In the genomic region with DNA sequence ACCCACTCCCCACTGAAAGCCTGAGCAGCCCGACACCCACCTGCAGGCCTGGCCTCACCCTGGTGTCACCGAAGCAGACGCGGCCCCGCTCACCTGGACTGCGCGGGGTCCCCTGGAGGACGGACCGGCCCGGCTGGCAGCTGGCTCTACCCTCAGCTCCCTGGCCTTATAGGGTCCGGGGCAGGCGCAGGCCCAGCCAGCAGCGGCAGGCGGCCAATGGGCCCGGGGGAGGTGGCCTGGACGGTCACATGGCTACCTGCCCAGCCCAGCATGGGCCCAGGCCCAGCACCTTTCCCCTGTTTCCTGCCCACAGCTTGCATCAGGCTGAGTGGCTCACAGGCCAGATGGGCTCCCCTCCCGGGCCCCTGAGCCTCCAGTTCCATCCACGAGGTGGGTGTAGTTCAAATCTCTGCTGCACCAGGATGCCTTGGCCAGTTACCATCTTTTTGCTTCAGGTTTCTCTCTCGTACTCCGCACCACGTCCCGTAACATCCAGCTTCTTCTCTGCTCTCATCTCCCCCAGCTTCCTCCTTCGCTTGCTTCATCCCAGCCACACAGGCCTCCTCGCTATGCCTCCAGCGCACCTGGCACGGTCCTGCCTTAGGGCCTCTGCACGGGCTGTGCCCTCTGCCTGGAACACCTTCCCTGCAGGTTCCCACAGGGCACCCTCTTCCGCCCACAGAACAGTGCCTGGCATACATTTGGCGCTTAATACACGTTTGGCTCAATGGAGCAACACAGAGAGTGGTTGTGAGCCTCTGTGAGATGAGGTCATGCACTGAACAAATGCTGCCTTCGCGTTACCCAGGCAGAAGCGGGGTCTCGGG, we compare ENCODE assay signal across 1 cellular context.
A peak's percentile ranks its signal among the peaks of the same experiment; 100 is the strongest.
TF ChIP-seq lines count a peak whose summit lies in the region.

A gene with protein sequence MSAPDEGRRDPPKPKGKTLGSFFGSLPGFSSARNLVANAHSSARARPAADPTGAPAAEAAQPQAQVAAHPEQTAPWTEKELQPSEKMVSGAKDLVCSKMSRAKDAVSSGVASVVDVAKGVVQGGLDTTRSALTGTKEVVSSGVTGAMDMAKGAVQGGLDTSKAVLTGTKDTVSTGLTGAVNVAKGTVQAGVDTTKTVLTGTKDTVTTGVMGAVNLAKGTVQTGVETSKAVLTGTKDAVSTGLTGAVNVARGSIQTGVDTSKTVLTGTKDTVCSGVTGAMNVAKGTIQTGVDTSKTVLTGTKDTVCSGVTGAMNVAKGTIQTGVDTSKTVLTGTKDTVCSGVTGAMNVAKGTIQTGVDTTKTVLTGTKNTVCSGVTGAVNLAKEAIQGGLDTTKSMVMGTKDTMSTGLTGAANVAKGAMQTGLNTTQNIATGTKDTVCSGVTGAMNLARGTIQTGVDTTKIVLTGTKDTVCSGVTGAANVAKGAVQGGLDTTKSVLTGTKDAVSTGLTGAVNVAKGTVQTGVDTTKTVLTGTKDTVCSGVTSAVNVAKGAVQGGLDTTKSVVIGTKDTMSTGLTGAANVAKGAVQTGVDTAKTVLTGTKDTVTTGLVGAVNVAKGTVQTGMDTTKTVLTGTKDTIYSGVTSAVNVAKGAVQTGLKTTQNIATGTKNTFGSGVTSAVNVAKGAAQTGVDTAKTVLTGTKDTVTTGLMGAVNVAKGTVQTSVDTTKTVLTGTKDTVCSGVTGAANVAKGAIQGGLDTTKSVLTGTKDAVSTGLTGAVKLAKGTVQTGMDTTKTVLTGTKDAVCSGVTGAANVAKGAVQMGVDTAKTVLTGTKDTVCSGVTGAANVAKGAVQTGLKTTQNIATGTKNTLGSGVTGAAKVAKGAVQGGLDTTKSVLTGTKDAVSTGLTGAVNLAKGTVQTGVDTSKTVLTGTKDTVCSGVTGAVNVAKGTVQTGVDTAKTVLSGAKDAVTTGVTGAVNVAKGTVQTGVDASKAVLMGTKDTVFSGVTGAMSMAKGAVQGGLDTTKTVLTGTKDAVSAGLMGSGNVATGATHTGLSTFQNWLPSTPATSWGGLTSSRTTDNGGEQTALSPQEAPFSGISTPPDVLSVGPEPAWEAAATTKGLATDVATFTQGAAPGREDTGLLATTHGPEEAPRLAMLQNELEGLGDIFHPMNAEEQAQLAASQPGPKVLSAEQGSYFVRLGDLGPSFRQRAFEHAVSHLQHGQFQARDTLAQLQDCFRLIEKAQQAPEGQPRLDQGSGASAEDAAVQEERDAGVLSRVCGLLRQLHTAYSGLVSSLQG (N-terminal part only) (minus strand): TSS at position 142 of the 827 bp plus-strand sequence. CDS start 214 bp downstream, outside the sequence.

TF ChIP-seq in HepG2, 621 proteins besides CTCF, POLR2A, EP300 and RAD21 (continued from another document and continues in another):
- TF ChIP-seq THRA (CRISPR knock-in tag; IDR thresholded peaks at IDR 0.05; ENCODE audit: borderline replicate concordance) (0 out of 2 replicates have a peak, but pooled peaks have one; percentile 18), AKAP8 (CRISPR knock-in tag; IDR thresholded peaks at IDR 0.05) (no peak), ZNF777 (CRISPR knock-in tag; IDR thresholded peaks at IDR 0.05) (no peak), TCF12 (IDR thresholded peaks at IDR 0.05) (no peak), TCF12 (CRISPR knock-in tag; IDR thresholded peaks at IDR 0.05) (no peak), IKZF4 (CRISPR knock-in tag; IDR thresholded peaks at IDR 0.05; ENCODE audit: borderline replicate concordance, low read depth, not compliant biosample characterization) (no peak), ZNF589 (CRISPR knock-in tag; conservative IDR thresholded peaks at IDR 0.05) (no peak), ZNF83 (CRISPR knock-in tag; IDR thresholded peaks at IDR 0.05; ENCODE audit: borderline replicate concordance) (no peak), RCOR2 (CRISPR knock-in tag; IDR thresholded peaks at IDR 0.05) (no peak), ZNF121 (CRISPR knock-in tag; IDR thresholded peaks at IDR 0.05) (no peak), ZKSCAN1 (IDR thresholded peaks at IDR 0.05; ENCODE audit: low read length) (no peak), ZNF761 (CRISPR knock-in tag; conservative IDR thresholded peaks at IDR 0.05) (no peak), YEATS4 (CRISPR knock-in tag; IDR thresholded peaks at IDR 0.05; ENCODE audit: borderline replicate concordance) (0 out of 2 replicates have a peak, but pooled peaks have one; percentile 26), ZNF383 (CRISPR knock-in tag; IDR thresholded peaks at IDR 0.05; ENCODE audit: borderline replicate concordance) (no peak), KAT8 (CRISPR knock-in tag; IDR thresholded peaks at IDR 0.05) (peak; percentile 69), U2AF2 (IDR thresholded peaks at IDR 0.05; ENCODE audit: low read depth, low read length) (no peak), MAFG (CRISPR knock-in tag; IDR thresholded peaks at IDR 0.05) (no peak), ZNF142 (CRISPR knock-in tag; IDR thresholded peaks at IDR 0.05) (no peak), SP5 (CRISPR knock-in tag; IDR thresholded peaks at IDR 0.05; ENCODE audit: borderline replicate concordance, low read depth) (0 out of 2 replicates have a peak, but pooled peaks have one; percentile 15), ZBTB8A (CRISPR knock-in tag; IDR thresholded peaks at IDR 0.05; ENCODE audit: borderline replicate concordance, low read depth) (no peak), ZNF292 (CRISPR knock-in tag; IDR thresholded peaks at IDR 0.05; ENCODE audit: borderline replicate concordance, low read depth) (peak; percentile 47; the same call in 1 of the 2 replicates), FUBP1 (CRISPR knock-in tag; IDR thresholded peaks at IDR 0.05; ENCODE audit: borderline replicate concordance) (no peak), ZEB1 (IDR thresholded peaks at IDR 0.05; ENCODE audit: insufficient replicate concordance, low read depth) (no peak), ZNF382 (CRISPR knock-in tag; IDR thresholded peaks at IDR 0.05; ENCODE audit: borderline replicate concordance) (no peak), TCF7L2 (IDR thresholded peaks at IDR 0.05; ENCODE audit: low read depth, low read length) (no peak), ZNF614 (CRISPR knock-in tag; IDR thresholded peaks at IDR 0.05; ENCODE audit: borderline replicate concordance) (no peak), ZBTB7A (CRISPR knock-in tag; IDR thresholded peaks at IDR 0.05) (peak; percentile 32; the same call in 1 of the 2 replicates)
- TF ChIP-seq, protein P1, sequence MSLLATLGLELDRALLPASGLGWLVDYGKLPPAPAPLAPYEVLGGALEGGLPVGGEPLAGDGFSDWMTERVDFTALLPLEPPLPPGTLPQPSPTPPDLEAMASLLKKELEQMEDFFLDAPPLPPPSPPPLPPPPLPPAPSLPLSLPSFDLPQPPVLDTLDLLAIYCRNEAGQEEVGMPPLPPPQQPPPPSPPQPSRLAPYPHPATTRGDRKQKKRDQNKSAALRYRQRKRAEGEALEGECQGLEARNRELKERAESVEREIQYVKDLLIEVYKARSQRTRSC (CRISPR knock-in tag; IDR thresholded peaks at IDR 0.05; ENCODE audit: low read depth) = no peak
- TF ChIP-seq, protein P2, sequence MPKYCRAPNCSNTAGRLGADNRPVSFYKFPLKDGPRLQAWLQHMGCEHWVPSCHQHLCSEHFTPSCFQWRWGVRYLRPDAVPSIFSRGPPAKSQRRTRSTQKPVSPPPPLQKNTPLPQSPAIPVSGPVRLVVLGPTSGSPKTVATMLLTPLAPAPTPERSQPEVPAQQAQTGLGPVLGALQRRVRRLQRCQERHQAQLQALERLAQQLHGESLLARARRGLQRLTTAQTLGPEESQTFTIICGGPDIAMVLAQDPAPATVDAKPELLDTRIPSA (CRISPR knock-in tag; IDR thresholded peaks at IDR 0.05; ENCODE audit: borderline replicate concordance) = no peak
- TF ChIP-seq, protein P3, sequence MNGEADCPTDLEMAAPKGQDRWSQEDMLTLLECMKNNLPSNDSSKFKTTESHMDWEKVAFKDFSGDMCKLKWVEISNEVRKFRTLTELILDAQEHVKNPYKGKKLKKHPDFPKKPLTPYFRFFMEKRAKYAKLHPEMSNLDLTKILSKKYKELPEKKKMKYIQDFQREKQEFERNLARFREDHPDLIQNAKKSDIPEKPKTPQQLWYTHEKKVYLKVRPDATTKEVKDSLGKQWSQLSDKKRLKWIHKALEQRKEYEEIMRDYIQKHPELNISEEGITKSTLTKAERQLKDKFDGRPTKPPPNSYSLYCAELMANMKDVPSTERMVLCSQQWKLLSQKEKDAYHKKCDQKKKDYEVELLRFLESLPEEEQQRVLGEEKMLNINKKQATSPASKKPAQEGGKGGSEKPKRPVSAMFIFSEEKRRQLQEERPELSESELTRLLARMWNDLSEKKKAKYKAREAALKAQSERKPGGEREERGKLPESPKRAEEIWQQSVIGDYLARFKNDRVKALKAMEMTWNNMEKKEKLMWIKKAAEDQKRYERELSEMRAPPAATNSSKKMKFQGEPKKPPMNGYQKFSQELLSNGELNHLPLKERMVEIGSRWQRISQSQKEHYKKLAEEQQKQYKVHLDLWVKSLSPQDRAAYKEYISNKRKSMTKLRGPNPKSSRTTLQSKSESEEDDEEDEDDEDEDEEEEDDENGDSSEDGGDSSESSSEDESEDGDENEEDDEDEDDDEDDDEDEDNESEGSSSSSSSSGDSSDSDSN (CRISPR knock-in tag; IDR thresholded peaks at IDR 0.05) = peak; percentile 81
- TF ChIP-seq, protein P4, sequence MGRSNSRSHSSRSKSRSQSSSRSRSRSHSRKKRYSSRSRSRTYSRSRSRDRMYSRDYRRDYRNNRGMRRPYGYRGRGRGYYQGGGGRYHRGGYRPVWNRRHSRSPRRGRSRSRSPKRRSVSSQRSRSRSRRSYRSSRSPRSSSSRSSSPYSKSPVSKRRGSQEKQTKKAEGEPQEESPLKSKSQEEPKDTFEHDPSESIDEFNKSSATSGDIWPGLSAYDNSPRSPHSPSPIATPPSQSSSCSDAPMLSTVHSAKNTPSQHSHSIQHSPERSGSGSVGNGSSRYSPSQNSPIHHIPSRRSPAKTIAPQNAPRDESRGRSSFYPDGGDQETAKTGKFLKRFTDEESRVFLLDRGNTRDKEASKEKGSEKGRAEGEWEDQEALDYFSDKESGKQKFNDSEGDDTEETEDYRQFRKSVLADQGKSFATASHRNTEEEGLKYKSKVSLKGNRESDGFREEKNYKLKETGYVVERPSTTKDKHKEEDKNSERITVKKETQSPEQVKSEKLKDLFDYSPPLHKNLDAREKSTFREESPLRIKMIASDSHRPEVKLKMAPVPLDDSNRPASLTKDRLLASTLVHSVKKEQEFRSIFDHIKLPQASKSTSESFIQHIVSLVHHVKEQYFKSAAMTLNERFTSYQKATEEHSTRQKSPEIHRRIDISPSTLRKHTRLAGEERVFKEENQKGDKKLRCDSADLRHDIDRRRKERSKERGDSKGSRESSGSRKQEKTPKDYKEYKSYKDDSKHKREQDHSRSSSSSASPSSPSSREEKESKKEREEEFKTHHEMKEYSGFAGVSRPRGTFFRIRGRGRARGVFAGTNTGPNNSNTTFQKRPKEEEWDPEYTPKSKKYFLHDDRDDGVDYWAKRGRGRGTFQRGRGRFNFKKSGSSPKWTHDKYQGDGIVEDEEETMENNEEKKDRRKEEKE (IDR thresholded peaks at IDR 0.05) = no peak
